ENCODE assay signal across 8 cellular contexts in genomic region chr2:61017556-61018318, GRCh38. TPM values are rescaled to one million over a fixed set of nuclear protein-coding genes. Genes with fewer than 3 reads are reported as not detected.
DNase-seq lines count a peak whose midpoint lies in the region; ATAC-seq and TF ChIP-seq lines count a peak whose summit lies in the region.

Gene PEX13, plus strand, starts transcription at chr2:61017720. Its CDS starts 40 bp downstream, at chr2:61017760.
A gene with protein sequence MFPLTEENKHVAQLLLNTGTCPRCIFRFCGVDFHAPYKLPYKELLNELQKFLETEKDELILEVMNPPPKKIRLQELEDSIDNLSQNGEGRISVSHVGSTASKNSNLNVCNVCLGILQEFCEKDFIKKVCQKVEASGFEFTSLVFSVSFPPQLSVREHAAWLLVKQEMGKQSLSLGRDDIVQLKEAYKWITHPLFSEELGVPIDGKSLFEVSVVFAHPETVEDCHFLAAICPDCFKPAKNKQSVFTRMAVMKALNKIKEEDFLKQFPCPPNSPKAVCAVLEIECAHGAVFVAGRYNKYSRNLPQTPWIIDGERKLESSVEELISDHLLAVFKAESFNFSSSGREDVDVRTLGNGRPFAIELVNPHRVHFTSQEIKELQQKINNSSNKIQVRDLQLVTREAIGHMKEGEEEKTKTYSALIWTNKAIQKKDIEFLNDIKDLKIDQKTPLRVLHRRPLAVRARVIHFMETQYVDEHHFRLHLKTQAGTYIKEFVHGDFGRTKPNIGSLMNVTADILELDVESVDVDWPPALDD (minus strand): TSS chr2:61018255. CDS start chr2:61011890, 6,365 bp downstream.

- peak within 1 kb of the TSS; percentile 84 to 90 for H3K27ac ChIP-seq in lung (ENCODE audit: low read depth in 1 of 2, low read length in 1 of 2)

- H3K9me3 ChIP-seq in lung (ENCODE audit: control insufficient read depth in 2 of 2, insufficient read depth in 1 of 2, low read length in 1 of 2), result no peaks in the 10 kb centered on the region

- peak within 1 kb of the TSS; percentile 91 for H3K4me3 ChIP-seq in lung

- H3K4me1 ChIP-seq in lung (ENCODE audit: control insufficient read depth in 2 of 2, insufficient read depth in 2 of 2, low read length in 2 of 2), result peaks cover 2 to 6% of the 10 kb centered on the region in 2 donors

- H3K36me3 ChIP-seq in lung (ENCODE audit: control insufficient read depth in 2 of 2, insufficient read depth in 2 of 2, low read length in 2 of 2), result peaks cover 0 to 6% of the 10 kb centered on the region in 2 donors

- no peaks in the 10 kb centered on the region for H3K27me3 ChIP-seq in lung (ENCODE audit: control insufficient read depth, insufficient read depth)

- DNase-seq in Ammon's horn (ENCODE audit: low spot score) (peak; percentile 89), NCI-H460 (ENCODE audit: extremely low read depth, low read depth) (peak; percentile 68), ecto neural progenitor cell (ENCODE audit: low spot score) (peak; percentile 86), lung (ENCODE audit: low spot score) (peak; percentile 76)
- DNase-seq in activated CD4-positive, alpha-beta T cell treated with anti-CD3 and anti-CD28 coated beads, Interleukin-2, amount 50 U/mL, for 24 hours (ENCODE audit: low read depth in 1 of 2, low spot score in 1 of 2), result peak; percentile 53 to 59
- peak; percentile 40 to 73 (median 42) for DNase-seq in stimulated activated CD4-positive, alpha-beta T cell treated with anti-CD3 and anti-CD28 coated beads, TNF-alpha, amount 100 ng/mL, for 24 hours (ENCODE audit: low read depth in 3 of 3)

- TF ChIP-seq CTCF in lung (IDR thresholded peaks at IDR 0.05; ENCODE audit: control extremely low read depth, extremely low read depth), result no peak

- ATAC-seq in GM18873 (IDR thresholded peaks at IDR 0.05; ENCODE audit: low FRiP score, unreplicated experiment) (peak; percentile 64), HG03103 (IDR thresholded peaks at IDR 0.05; ENCODE audit: low read depth, unreplicated experiment) (peak; percentile 62), lung (ENCODE audit: insufficient read depth, low FRiP score) (peak; percentile 91)

- 0% methylated on average over 39 of the region's 39 CpGs for WGBS in lung, 2 donors

RNA-seq across cellular contexts. Expression of gene PEX13, which starts in this region (rescaled TPM):
- 40.8 and 43.3 TPM in 2 replicates for total RNA-seq in NCI-H460 (2014; rRNA removed; shearing (Covaris generic))
- polyA plus RNA-seq in NCI-H460 (2014; cell fraction: nucleus; rRNA removed), result 40.8 and 46.4 TPM in 2 replicates
- total RNA-seq in lung, result 10 to 100 TPM; 22.2 to 45.1 TPM
- 10 to 100 TPM; 11.1 to 12.5 TPM for polyA plus RNA-seq in lung

RNA-seq across cellular contexts. Expression of the second gene that starts in this region (rescaled TPM):
- total RNA-seq in NCI-H460 (2014; rRNA removed; shearing (Covaris generic)), result 8.2 and 10.2 TPM in 2 replicates
- polyA plus RNA-seq in NCI-H460 (2014; cell fraction: nucleus; rRNA removed), result 2.9 and 4.4 TPM in 2 replicates
- 10 to 100 TPM in 1 of 2 donors, 1 to 10 TPM in 1; 7.5 to 15.8 TPM for total RNA-seq in lung
- 1 to 10 TPM; 3.4 to 4.3 TPM for polyA plus RNA-seq in lung

Comparison
In these comparisons a context has a peak if more than half of its experiments do, and no peak if none do; other contexts are left out.
1. Peak in every context shown above with its lines: DNase-seq, ATAC-seq, H3K4me3 ChIP-seq and H3K27ac ChIP-seq.